In the genomic region with DNA sequence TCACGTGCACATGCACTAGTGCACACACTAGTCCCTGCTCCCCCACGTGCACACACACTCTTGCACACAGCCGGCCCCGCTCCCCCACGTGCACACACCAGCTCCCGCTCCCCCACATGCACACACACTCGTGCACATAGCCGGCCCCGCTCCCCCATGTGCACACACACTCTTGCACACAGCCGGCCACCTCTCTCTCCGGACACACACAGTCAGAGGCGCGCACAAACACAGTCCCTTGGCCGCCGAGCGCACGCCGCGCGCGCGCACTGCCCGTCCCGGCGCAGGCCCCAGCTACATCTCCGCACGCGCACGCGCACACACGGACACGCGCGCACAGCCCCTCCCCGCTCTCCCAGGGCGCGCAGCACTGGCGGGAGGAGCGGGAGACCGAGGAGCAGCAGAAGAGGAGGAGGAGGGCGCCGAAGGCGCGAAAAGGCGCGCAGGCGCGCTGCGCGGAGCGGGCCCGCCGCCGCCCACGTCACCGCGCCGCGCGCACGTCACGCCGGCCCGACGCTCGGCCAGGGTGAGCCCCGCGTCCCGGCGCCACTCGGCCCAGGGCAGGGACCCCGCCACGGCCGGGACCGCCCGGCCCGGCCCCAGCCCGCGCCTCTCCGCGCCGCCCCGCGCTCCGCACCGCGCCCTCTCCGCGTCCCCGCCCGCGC, we compare ENCODE assay signal across 1 cellular context.
TF ChIP-seq lines count a peak whose summit lies in the region.

A gene with protein sequence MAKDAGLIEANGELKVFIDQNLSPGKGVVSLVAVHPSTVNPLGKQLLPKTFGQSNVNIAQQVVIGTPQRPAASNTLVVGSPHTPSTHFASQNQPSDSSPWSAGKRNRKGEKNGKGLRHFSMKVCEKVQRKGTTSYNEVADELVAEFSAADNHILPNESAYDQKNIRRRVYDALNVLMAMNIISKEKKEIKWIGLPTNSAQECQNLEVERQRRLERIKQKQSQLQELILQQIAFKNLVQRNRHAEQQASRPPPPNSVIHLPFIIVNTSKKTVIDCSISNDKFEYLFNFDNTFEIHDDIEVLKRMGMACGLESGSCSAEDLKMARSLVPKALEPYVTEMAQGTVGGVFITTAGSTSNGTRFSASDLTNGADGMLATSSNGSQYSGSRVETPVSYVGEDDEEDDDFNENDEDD (plus strand): TSS at position 549 of the 665 bp plus-strand sequence. CDS start 1,085 bp downstream, outside the sequence.

TF ChIP-seq in PFSK-1, 5 proteins besides CTCF, POLR2A, EP300 and RAD21 (continued from another document):
- TF ChIP-seq, protein P1, sequence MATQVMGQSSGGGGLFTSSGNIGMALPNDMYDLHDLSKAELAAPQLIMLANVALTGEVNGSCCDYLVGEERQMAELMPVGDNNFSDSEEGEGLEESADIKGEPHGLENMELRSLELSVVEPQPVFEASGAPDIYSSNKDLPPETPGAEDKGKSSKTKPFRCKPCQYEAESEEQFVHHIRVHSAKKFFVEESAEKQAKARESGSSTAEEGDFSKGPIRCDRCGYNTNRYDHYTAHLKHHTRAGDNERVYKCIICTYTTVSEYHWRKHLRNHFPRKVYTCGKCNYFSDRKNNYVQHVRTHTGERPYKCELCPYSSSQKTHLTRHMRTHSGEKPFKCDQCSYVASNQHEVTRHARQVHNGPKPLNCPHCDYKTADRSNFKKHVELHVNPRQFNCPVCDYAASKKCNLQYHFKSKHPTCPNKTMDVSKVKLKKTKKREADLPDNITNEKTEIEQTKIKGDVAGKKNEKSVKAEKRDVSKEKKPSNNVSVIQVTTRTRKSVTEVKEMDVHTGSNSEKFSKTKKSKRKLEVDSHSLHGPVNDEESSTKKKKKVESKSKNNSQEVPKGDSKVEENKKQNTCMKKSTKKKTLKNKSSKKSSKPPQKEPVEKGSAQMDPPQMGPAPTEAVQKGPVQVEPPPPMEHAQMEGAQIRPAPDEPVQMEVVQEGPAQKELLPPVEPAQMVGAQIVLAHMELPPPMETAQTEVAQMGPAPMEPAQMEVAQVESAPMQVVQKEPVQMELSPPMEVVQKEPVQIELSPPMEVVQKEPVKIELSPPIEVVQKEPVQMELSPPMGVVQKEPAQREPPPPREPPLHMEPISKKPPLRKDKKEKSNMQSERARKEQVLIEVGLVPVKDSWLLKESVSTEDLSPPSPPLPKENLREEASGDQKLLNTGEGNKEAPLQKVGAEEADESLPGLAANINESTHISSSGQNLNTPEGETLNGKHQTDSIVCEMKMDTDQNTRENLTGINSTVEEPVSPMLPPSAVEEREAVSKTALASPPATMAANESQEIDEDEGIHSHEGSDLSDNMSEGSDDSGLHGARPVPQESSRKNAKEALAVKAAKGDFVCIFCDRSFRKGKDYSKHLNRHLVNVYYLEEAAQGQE (IDR thresholded peaks at IDR 0.05; ENCODE audit: insufficient read depth in 1 of 2, low read depth in 2 of 2, low read length in 2 of 2), result no peak
- TF ChIP-seq POLR2AphosphoS5 (IDR thresholded peaks at IDR 0.05; ENCODE audit: low read depth, low read length) (peak; percentile 59; the same call in 1 of the 2 replicates), TAF1 (IDR thresholded peaks at IDR 0.05; ENCODE audit: borderline replicate concordance, insufficient read depth, low read length) (no peak)
